32 cellular contexts compared by ENCODE assay signal in the genomic region with DNA sequence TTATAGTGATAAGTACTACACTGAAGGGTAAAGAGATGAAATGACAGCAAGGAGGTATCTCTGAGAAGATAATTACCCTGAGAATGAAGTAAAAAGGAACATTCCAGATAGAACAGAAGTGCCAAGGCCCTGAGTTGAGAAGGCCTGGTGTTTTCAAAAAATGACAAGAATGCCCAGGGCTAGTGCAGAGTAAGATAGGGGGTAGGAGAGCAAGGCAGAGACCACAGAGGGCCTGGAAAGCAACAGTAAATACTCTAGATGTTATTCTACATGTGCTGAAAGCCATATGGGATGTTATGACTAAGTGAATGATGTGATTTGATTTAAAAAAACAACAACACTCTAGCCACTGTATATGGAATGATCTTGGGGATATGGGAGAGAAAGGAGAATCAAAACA. TPM values are rescaled to one million over a fixed set of nuclear protein-coding genes. Genes with fewer than 3 reads are reported as not detected.
DNase-seq lines count a peak whose midpoint lies in the region; ATAC-seq and TF ChIP-seq lines count a peak whose summit lies in the region.
"Had no signal": no experiment of that assay in that cellular context is flagged by ENCODE, and none has a peak within 500 bp of the region (broad histone marks: within the 10 kb centered on the region; RNA-seq: fewer than 3 reads in every experiment).

No MANE protein-coding gene starts in this region.

- CTCF ChIA-PET in SK-N-SH (lab: Yijun Ruan, JAX), result no interaction called here

- H3K18ac ChIP-seq in trophoblast cell (ENCODE audit: low read length), result no peak overlapping the region

- H2BK120ac ChIP-seq in trophoblast cell (ENCODE audit: insufficient read depth, low read length, poor library complexity), result no peak overlapping the region

- no peak overlapping the region for H3K27ac Mint-ChIP-seq in T-helper 2 cell treated with Interferon-gamma antibody and Interleukin-4, amounts not matched to agents 5 μg/mL and 100 μg/mL, for 36 hours
- no peak overlapping the region for H3K27ac Mint-ChIP-seq in osteocyte (ENCODE audit: unreplicated experiment)
- H3K27ac Mint-ChIP-seq: CD4-positive, alpha-beta T cell; dendritic cell treated with granulocyte-macrophage colony-stimulating factor and Interleukin-4, amounts not matched to agents 40 ng/mL and 50 ng/mL, for 4 days; natural killer cell had no signal

- H3K4me3 ChIP-seq in SK-N-SH (ENCODE audit: low read depth in 2 of 2, low read length in 1 of 2) (no peak overlapping the region), fibroblast of villous mesenchyme (ENCODE audit: low read depth, low read length) (no peak overlapping the region), trophoblast cell (ENCODE audit: low read depth, low read length) (no peak overlapping the region)
- H3K4me3 ChIP-seq: A549, heart left ventricle, mucosa of descending colon, ovary, skin epidermis had no signal

- H4K20me1 ChIP-seq in SK-N-SH (ENCODE audit: insufficient read depth), result no peaks in the 10 kb centered on the region

- no peak for TF ChIP-seq RAD21 in SK-N-SH (IDR thresholded peaks at IDR 0.05; ENCODE audit: low read length)

- H4K8ac ChIP-seq in trophoblast cell (ENCODE audit: low read depth, low read length), result no peak overlapping the region

- no peak overlapping the region for H3K4me3 Mint-ChIP-seq in T-helper 2 cell treated with Interferon-gamma antibody and Interleukin-4, amounts not matched to agents 5 μg/mL and 100 μg/mL, for 36 hours
- H3K4me3 Mint-ChIP-seq in osteocyte (ENCODE audit: unreplicated experiment), result no peak overlapping the region
- H3K4me3 Mint-ChIP-seq: CD4-positive, alpha-beta T cell; dendritic cell treated with granulocyte-macrophage colony-stimulating factor and Interleukin-4, amounts not matched to agents 40 ng/mL and 50 ng/mL, for 4 days; natural killer cell had no signal

- no peaks in the 10 kb centered on the region for H3K9me2 ChIP-seq in SK-N-SH

- no peak overlapping the region for H3K14ac ChIP-seq in trophoblast cell (ENCODE audit: low read length)

- ATAC-seq in GM21825 (IDR thresholded peaks at IDR 0.05; ENCODE audit: unreplicated experiment), result no peak
- ATAC-seq in GM19397 (IDR thresholded peaks at IDR 0.05; ENCODE audit: unreplicated experiment), result no peak
- ATAC-seq: A549; activated naive CD4-positive, alpha-beta T cell treated with anti-CD3 and anti-CD28 coated beads, Interleukin-2, amount 50 U/mL, for 72 hours; foreskin keratinocyte; HCT116; heart left ventricle; mucosa of descending colon; natural killer cell had no signal

- no peak overlapping the region for H2BK5ac ChIP-seq in trophoblast cell (ENCODE audit: low read depth, low read length, poor library complexity)

- no peaks in the 10 kb centered on the region for H3F3A ChIP-seq in SK-N-SH (replicated peaks; ENCODE audit: insufficient read depth)

- DNase-seq in EH (ENCODE audit: low read depth) (peak; percentile 74), SK-N-SH (peak; percentile 6), fibroblast of villous mesenchyme (ENCODE audit: low read depth) (peak; percentile 12), trophoblast cell (peak; percentile 63 to 77), osteocyte (ENCODE audit: extremely low spot score, unreplicated experiment) (no peak)
- DNase-seq in T-helper 2 cell treated with Interferon-gamma antibody and Interleukin-4, amounts not matched to agents 5 μg/mL and 100 μg/mL, for 36 hours (ENCODE audit: low spot score), result no peak
- DNase-seq: activated CD4-positive, alpha-beta T cell treated with anti-CD3 and anti-CD28 coated beads for 48 hours; activated effector memory CD4-positive, alpha-beta T cell treated with Interleukin-2 at 50 U/mL for 16 hours; activated T-cell treated with anti-CD3 and anti-CD28 coated beads for 4 hours; anterior cingulate cortex; caudate nucleus; CD4-positive, alpha-beta T cell; erythroblast; foreskin keratinocyte; heart left ventricle; mucosa of descending colon; natural killer cell; NCI-H1048; NCI-H510A; ovary; SIG-M5; stimulated activated CD4-positive, alpha-beta T cell treated with anti-CD3 and anti-CD28 coated beads, Interleukin-1b, Interleukin-23, amount 100 ng/mL, for 48 hours; stimulated activated naive CD4-positive, alpha-beta T cell treated with Interleukin-2 at 50 U/mL for 16 hours; T1000; WERI-Rb-1 had no signal

- H3K79me2 ChIP-seq in SK-N-SH (ENCODE audit: insufficient read depth) (peaks cover 12% of the 10 kb centered on the region), trophoblast cell (ENCODE audit: control insufficient read depth, insufficient read depth, low read length, poor library complexity) (no peaks in the 10 kb centered on the region)

- H3K4me1 ChIP-seq in SK-N-SH (ENCODE audit: control insufficient read depth in 1 of 2, insufficient read depth in 2 of 2, low read depth in 1 of 2, low read length in 1 of 2) (no peaks in the 10 kb centered on the region), trophoblast cell (ENCODE audit: control insufficient read depth in 1 of 2, insufficient read depth in 2 of 2, low read length in 2 of 2) (no peaks in the 10 kb centered on the region)
- H3K4me1 ChIP-seq: A549, foreskin keratinocyte had no signal

- POLR2A ChIA-PET in SK-N-SH (lab: Yijun Ruan, JAX), result no interaction called here

- H3K9me3 Mint-ChIP-seq in T-helper 2 cell treated with Interferon-gamma antibody and Interleukin-4, amounts not matched to agents 5 μg/mL and 100 μg/mL, for 36 hours, result no peaks in the 10 kb centered on the region
- H3K9me3 Mint-ChIP-seq in osteocyte (ENCODE audit: unreplicated experiment), result no peaks in the 10 kb centered on the region
- H3K9me3 Mint-ChIP-seq: activated naive CD4-positive, alpha-beta T cell treated with anti-CD3 and anti-CD28 coated beads, Interleukin-2, amount 50 U/mL, for 72 hours; CD4-positive, alpha-beta T cell; natural killer cell had no signal

- H3K27me3 Mint-ChIP-seq in T-helper 2 cell treated with Interferon-gamma antibody and Interleukin-4, amounts not matched to agents 5 μg/mL and 100 μg/mL, for 36 hours (ENCODE audit: low read depth), result no peaks in the 10 kb centered on the region
- H3K27me3 Mint-ChIP-seq in osteocyte (ENCODE audit: unreplicated experiment), result no peaks in the 10 kb centered on the region
- H3K27me3 Mint-ChIP-seq: CD4-positive, alpha-beta T cell; dendritic cell treated with granulocyte-macrophage colony-stimulating factor and Interleukin-4, amounts not matched to agents 40 ng/mL and 50 ng/mL, for 4 days had no signal

- H2AFZ ChIP-seq in SK-N-SH (ENCODE audit: low read depth), result no peak overlapping the region
- no peak overlapping the region for H2AFZ ChIP-seq in trophoblast cell (ENCODE audit: insufficient read depth, low read length, poor library complexity)

- no peak overlapping the region for H2AK5ac ChIP-seq in trophoblast cell (ENCODE audit: low read length)

- no peak overlapping the region for H3K23ac ChIP-seq in trophoblast cell (ENCODE audit: low read length)

- no peak for TF ChIP-seq EP300 in SK-N-SH (IDR thresholded peaks at IDR 0.05; ENCODE audit: borderline replicate concordance in 1 of 2, low read depth in 1 of 2, low read length in 1 of 2)

- no peaks in the 10 kb centered on the region for H3K9me3 ChIP-seq in SK-N-SH
- no peaks in the 10 kb centered on the region for H3K9me3 ChIP-seq in trophoblast cell (ENCODE audit: insufficient read depth, low read depth, low read length)
- H3K9me3 ChIP-seq: heart left ventricle, mucosa of descending colon, ovary had no signal

- no peaks in the 10 kb centered on the region for H3K79me1 ChIP-seq in trophoblast cell (ENCODE audit: low read length)

- H3K9ac ChIP-seq in SK-N-SH (no peak overlapping the region), trophoblast cell (ENCODE audit: low read length) (no peak overlapping the region)

- no peak overlapping the region for H4K91ac ChIP-seq in trophoblast cell (ENCODE audit: low read depth, low read length)

- H2BK12ac ChIP-seq in trophoblast cell (ENCODE audit: low read length), result no peak overlapping the region

- H3K27ac ChIP-seq in SK-N-SH (ENCODE audit: low read depth in 2 of 2, low read length in 1 of 2) (no peak overlapping the region), trophoblast cell (ENCODE audit: low read depth, low read length) (no peak overlapping the region)
- H3K27ac ChIP-seq: A549, foreskin keratinocyte, heart left ventricle, ovary, skin epidermis, WERI-Rb-1 had no signal

- no peak overlapping the region for H4K12ac ChIP-seq in trophoblast cell (ENCODE audit: low read depth, low read length)

- no peak overlapping the region for H3K4me2 ChIP-seq in SK-N-SH
- H3K4me2 ChIP-seq in trophoblast cell (ENCODE audit: low read length), result no peak overlapping the region
- H3K4me2 ChIP-seq: A549 had no signal

- TF ChIP-seq CTCF in SK-N-SH (IDR thresholded peaks at IDR 0.05), result no peak
- no peak for TF ChIP-seq CTCF in fibroblast of villous mesenchyme (IDR thresholded peaks at IDR 0.05; ENCODE audit: insufficient read depth, low read depth, low read length)
- no peak for TF ChIP-seq CTCF in osteocyte (IDR thresholded peaks at IDR 0.05)

- H3K4ac ChIP-seq in trophoblast cell (ENCODE audit: low read depth, low read length), result no peak overlapping the region

- H3K27me3 ChIP-seq in SK-N-SH (ENCODE audit: insufficient read depth), result no peaks in the 10 kb centered on the region
- H3K27me3 ChIP-seq in trophoblast cell (ENCODE audit: insufficient read depth, low read length), result no peaks in the 10 kb centered on the region
- H3K27me3 ChIP-seq: foreskin keratinocyte, heart left ventricle, ovary had no signal

- H3K36me3 ChIP-seq in SK-N-SH (replicated peaks in 1 of 2; ENCODE audit: control insufficient read depth in 1 of 2, insufficient read depth in 2 of 2, low read length in 1 of 2), result peaks cover 0 to 3% of the 10 kb centered on the region in 2 experiments
- peaks cover 0 to 1% of the 10 kb centered on the region in 2 experiments for H3K36me3 ChIP-seq in trophoblast cell (ENCODE audit: control insufficient read depth in 1 of 2, insufficient read depth in 2 of 2, low read length in 2 of 2)
- H3K36me3 ChIP-seq: ovary, WERI-Rb-1 had no signal

- no peaks in the 10 kb centered on the region for H3K4me1 Mint-ChIP-seq in T-helper 2 cell treated with Interferon-gamma antibody and Interleukin-4, amounts not matched to agents 5 μg/mL and 100 μg/mL, for 36 hours (ENCODE audit: low read depth)
- H3K4me1 Mint-ChIP-seq in osteocyte (ENCODE audit: unreplicated experiment), result peaks cover 16% of the 10 kb centered on the region
- H3K4me1 Mint-ChIP-seq: natural killer cell had no signal

- H3K36me3 Mint-ChIP-seq in T-helper 2 cell treated with Interferon-gamma antibody and Interleukin-4, amounts not matched to agents 5 μg/mL and 100 μg/mL, for 36 hours (ENCODE audit: low read depth), result no peaks in the 10 kb centered on the region
- H3K36me3 Mint-ChIP-seq in osteocyte (ENCODE audit: unreplicated experiment), result peaks cover 19% of the 10 kb centered on the region
- H3K36me3 Mint-ChIP-seq: activated naive CD4-positive, alpha-beta T cell treated with anti-CD3 and anti-CD28 coated beads, Interleukin-2, amount 50 U/mL, for 72 hours; natural killer cell had no signal

TF ChIP-seq in SK-N-SH, 30 proteins besides CTCF, POLR2A, EP300 and RAD21 (continues in another document):
- TF ChIP-seq CHD2 (IDR thresholded peaks at IDR 0.05; ENCODE audit: low read length, partially characterized antibody), result no peak

RNA-seq across cellular contexts. Expression of gene BAZ2B, which starts 52.3 kb away (rescaled TPM):
- 10.2 and 16.0 TPM in 2 replicates for polyA plus RNA-seq in SK-N-SH (2012; rRNA removed)
- polyA plus RNA-seq in SK-N-SH (2012; cell fraction: cytosol; rRNA removed), result 12.4 and 15.5 TPM in 2 replicates
- polyA plus RNA-seq in SK-N-SH (2012; cell fraction: nucleus; rRNA removed), result 13.2 and 28.2 TPM in 2 replicates
- total RNA-seq in fibroblast of villous mesenchyme (49.9 and 63.5 TPM in 2 replicates), osteocyte (81.5 and 82.9 TPM in 2 replicates)
- 29.8 and 32.0 TPM in 2 replicates for polyA plus RNA-seq in trophoblast cell (2013)

Comparison
In these comparisons a context has a peak if more than half of its experiments do, and no peak if none do; other contexts are left out.
1. DNase-seq: peak in EH (single experiment), SK-N-SH (single experiment), fibroblast of villous mesenchyme (single experiment) and trophoblast cell (2 of 2); none in T-helper 2 cell treated with Interferon-gamma antibody and Interleukin-4, amounts not matched to agents 5 μg/mL and 100 μg/mL, for 36 hours (single experiment) and osteocyte (single experiment).